In genomic region chrX:18129694-18130093, GRCh38 we compare ENCODE assay signal across 17 cellular contexts.
DNase-seq lines count a peak whose midpoint lies in the region; ATAC-seq and TF ChIP-seq lines count a peak whose summit lies in the region.
"Had no signal": no experiment of that assay in that cellular context is flagged by ENCODE, and none has a peak within 500 bp of the region (broad histone marks: within the 10 kb centered on the region; RNA-seq: fewer than 3 reads in every experiment).

No MANE protein-coding gene starts in this region.

- ATAC-seq in GM18867 (IDR thresholded peaks at IDR 0.05; ENCODE audit: unreplicated experiment) (peak; percentile 54), PC-3 (no peak), SK-N-SH treated with all-trans-retinoic acid at 6 μM for 48 hours (no peak)
- ATAC-seq: GM23338 had no signal

- no peak overlapping the region for H3K27ac Mint-ChIP-seq in MCF 10A (ENCODE audit: low read depth, unreplicated experiment)
- no peak overlapping the region for H3K27ac Mint-ChIP-seq in type B pancreatic cell
- H3K27ac Mint-ChIP-seq in T-helper 2 cell treated with Interferon-gamma antibody and Interleukin-4, amounts not matched to agents 5 μg/mL and 100 μg/mL, for 36 hours: no peak overlapping the region
- H3K27ac Mint-ChIP-seq: CD4-positive, alpha-beta memory T cell; GM23338 had no signal

- H3K4me3 ChIP-seq in breast epithelium: no peak overlapping the region
- H3K4me3 ChIP-seq in PC-3 (ENCODE audit: low read length): no peak overlapping the region
- H3K4me3 ChIP-seq: GM23338 had no signal

- BruUV-seq in MCF 10A (replicated peaks; lab: Mats Ljungman, UMichigan) (no TSS peak), PC-3 (replicated peaks; lab: Mats Ljungman, UMichigan) (no TSS peak)

- H2AFZ ChIP-seq in PC-3 (ENCODE audit: low read length): no peak overlapping the region
- H2AFZ ChIP-seq: GM23338 had no signal

- H3K9me2 ChIP-seq in PC-3 (replicated peaks; ENCODE audit: low read length): no peaks in the 10 kb centered on the region

- H3K27me3 Mint-ChIP-seq in MCF 10A (ENCODE audit: insufficient read depth, unreplicated experiment) (peaks cover 9% of the 10 kb centered on the region), type B pancreatic cell (no peaks in the 10 kb centered on the region)
- H3K27me3 Mint-ChIP-seq in T-helper 2 cell treated with Interferon-gamma antibody and Interleukin-4, amounts not matched to agents 5 μg/mL and 100 μg/mL, for 36 hours (ENCODE audit: low read depth): no peaks in the 10 kb centered on the region
- H3K27me3 Mint-ChIP-seq: CD4-positive, alpha-beta memory T cell had no signal

- POLR2A ChIA-PET in MCF 10A (lab: Yijun Ruan, JAX) (interaction anchor here (0.9 kb wide), 1 partner anchor 15 kb away, joined by 3 read pairs; no protein-coding TSS in a partner anchor), PC-3 (lab: Charles Lee; ENCODE audit: unreplicated experiment) (interaction anchor here (0.6 kb wide), 1 partner anchor 1194 kb away, joined by 10 read pairs; no protein-coding TSS in a partner anchor)

- H3K4me1 Mint-ChIP-seq in MCF 10A (ENCODE audit: insufficient read depth, unreplicated experiment) (no peaks in the 10 kb centered on the region), type B pancreatic cell (ENCODE audit: unreplicated experiment) (no peaks in the 10 kb centered on the region)
- no peaks in the 10 kb centered on the region for H3K4me1 Mint-ChIP-seq in T-helper 2 cell treated with Interferon-gamma antibody and Interleukin-4, amounts not matched to agents 5 μg/mL and 100 μg/mL, for 36 hours (ENCODE audit: low read depth)
- H3K4me1 Mint-ChIP-seq: GM23338 had no signal

- no peaks in the 10 kb centered on the region for H3K9me3 ChIP-seq in breast epithelium
- H3K9me3 ChIP-seq in PC-3 (ENCODE audit: low read length): no peaks in the 10 kb centered on the region
- H3K9me3 ChIP-seq: BE2C had no signal

- intact Hi-C loops in MCF 10A (cut with micrococcal nuclease): no loop called here
- intact Hi-C loops in breast epithelium (cut with DNase I; ENCODE audit: low total_unique reads): no loop called here
- intact Hi-C loops in PC-3 (cut with micrococcal nuclease): no loop called here

- no peaks in the 10 kb centered on the region for H3K36me3 ChIP-seq in breast epithelium
- H3K36me3 ChIP-seq in PC-3 (ENCODE audit: low read depth, low read length): no peaks in the 10 kb centered on the region
- H3K36me3 ChIP-seq: BE2C had no signal

- no peaks in the 10 kb centered on the region for H3K36me3 Mint-ChIP-seq in MCF 10A (ENCODE audit: insufficient read depth, unreplicated experiment)
- no peaks in the 10 kb centered on the region for H3K36me3 Mint-ChIP-seq in type B pancreatic cell
- no peaks in the 10 kb centered on the region for H3K36me3 Mint-ChIP-seq in T-helper 2 cell treated with Interferon-gamma antibody and Interleukin-4, amounts not matched to agents 5 μg/mL and 100 μg/mL, for 36 hours (ENCODE audit: low read depth)
- H3K36me3 Mint-ChIP-seq: CD4-positive, alpha-beta memory T cell had no signal

- no peaks in the 10 kb centered on the region for H4K20me1 ChIP-seq in PC-3 (ENCODE audit: low read length)

- TF ChIP-seq CTCF in MCF 10A (IDR thresholded peaks at IDR 0.05; ENCODE audit: unreplicated experiment): no peak
- TF ChIP-seq CTCF in breast epithelium (IDR thresholded peaks at IDR 0.05): no peak
- no peak for TF ChIP-seq CTCF in PC-3 (conservative IDR thresholded peaks at IDR 0.05; ENCODE audit: low read depth, low read length)
- no peak for TF ChIP-seq CTCF in type B pancreatic cell (conservative IDR thresholded peaks at IDR 0.05)

- no peak overlapping the region for H3K4me2 ChIP-seq in PC-3 (ENCODE audit: low read length)
- H3K4me2 ChIP-seq: GM23338 had no signal

- H3K4me1 ChIP-seq in breast epithelium (no peaks in the 10 kb centered on the region), PC-3 (ENCODE audit: insufficient read depth, low read length) (no peaks in the 10 kb centered on the region)
- H3K4me1 ChIP-seq: BE2C had no signal

- H3K79me2 ChIP-seq in PC-3 (ENCODE audit: low read length): no peaks in the 10 kb centered on the region

- no peak overlapping the region for H3K9ac ChIP-seq in PC-3 (ENCODE audit: low read length)

- DNase-seq in MCF 10A (ENCODE audit: unreplicated experiment) (peak; percentile 22), breast epithelium (ENCODE audit: low spot score in 2 of 2) (no peak), PC-3 (peak; percentile 10), type B pancreatic cell (ENCODE audit: extremely low spot score, unreplicated experiment) (no peak), GF-D8 (lab: John Stamatoyannopoulos, UW) (no peak)
- no peak for DNase-seq in T-helper 2 cell treated with Interferon-gamma antibody and Interleukin-4, amounts not matched to agents 5 μg/mL and 100 μg/mL, for 36 hours (ENCODE audit: low spot score)
- DNase-seq: BE2C; CD4-positive, alpha-beta memory T cell; DMS79; EL; H7; IMR-90; KBM-7 had no signal

- no peak for TF ChIP-seq POLR2A in breast epithelium (IDR thresholded peaks at IDR 0.05)

- H3K4me3 Mint-ChIP-seq in MCF 10A (ENCODE audit: unreplicated experiment): no peak overlapping the region
- H3K4me3 Mint-ChIP-seq in type B pancreatic cell: no peak overlapping the region
- no peak overlapping the region for H3K4me3 Mint-ChIP-seq in T-helper 2 cell treated with Interferon-gamma antibody and Interleukin-4, amounts not matched to agents 5 μg/mL and 100 μg/mL, for 36 hours
- H3K4me3 Mint-ChIP-seq: CD4-positive, alpha-beta memory T cell; GM23338 had no signal

- H3K27ac ChIP-seq in breast epithelium: no peak overlapping the region
- H3K27ac ChIP-seq in PC-3 (ENCODE audit: low read length): no peak overlapping the region
- H3K27ac ChIP-seq: C4-2B had no signal

- H3K9me3 Mint-ChIP-seq in MCF 10A (ENCODE audit: unreplicated experiment): peaks cover 15% of the 10 kb centered on the region
- no peaks in the 10 kb centered on the region for H3K9me3 Mint-ChIP-seq in type B pancreatic cell
- no peaks in the 10 kb centered on the region for H3K9me3 Mint-ChIP-seq in T-helper 2 cell treated with Interferon-gamma antibody and Interleukin-4, amounts not matched to agents 5 μg/mL and 100 μg/mL, for 36 hours
- H3K9me3 Mint-ChIP-seq: GM23338 had no signal

- CTCF ChIA-PET in MCF 10A (lab: Yijun Ruan, JAX) (interaction anchor here (0.9 to 1.1 kb wide), 2 partner anchors 63 to 206 kb away, joined by 3 to 4 read pairs; no protein-coding TSS in a partner anchor), PC-3 (lab: Charles Lee) (no interaction called here)

- no peaks in the 10 kb centered on the region for H3F3A ChIP-seq in PC-3 (ENCODE audit: low read length, unreplicated experiment)

- H3K27me3 ChIP-seq in breast epithelium (peaks cover 0 to 9% of the 10 kb centered on the region in 2 donors), PC-3 (ENCODE audit: low read length) (peaks cover 15% of the 10 kb centered on the region)
- H3K27me3 ChIP-seq: BE2C had no signal

TF ChIP-seq in SK-N-SH treated with all-trans-retinoic acid at 6 μM for 48 hours, 23 proteins besides CTCF, POLR2A, EP300 and RAD21 (continues in another document):
- TF ChIP-seq ZNF565 (CRISPR knock-in tag; conservative IDR thresholded peaks at IDR 0.05; ENCODE audit: low read depth) (no peak), CSRNP3 (CRISPR knock-in tag; IDR thresholded peaks at IDR 0.05) (no peak), ZC3H10 (CRISPR knock-in tag; IDR thresholded peaks at IDR 0.05) (no peak), TSHZ2 (CRISPR knock-in tag; IDR thresholded peaks at IDR 0.05) (no peak), BACH2 (CRISPR knock-in tag; IDR thresholded peaks at IDR 0.05; ENCODE audit: borderline replicate concordance) (no peak), ISL1 (CRISPR knock-in tag; IDR thresholded peaks at IDR 0.05) (no peak), ZNF70 (CRISPR knock-in tag; IDR thresholded peaks at IDR 0.05) (no peak), TOX (CRISPR knock-in tag; IDR thresholded peaks at IDR 0.05; ENCODE audit: borderline replicate concordance) (no peak)

Comparison
In these comparisons a context has a peak if more than half of its experiments do, and no peak if none do; other contexts are left out.
1. DNase-seq: peak in MCF 10A (single experiment) and PC-3 (single experiment); none in breast epithelium (0 of 2), type B pancreatic cell (single experiment), GF-D8 (single experiment) and T-helper 2 cell treated with Interferon-gamma antibody and Interleukin-4, amounts not matched to agents 5 μg/mL and 100 μg/mL, for 36 hours (single experiment).